8 cellular contexts compared by ENCODE assay signal in the genomic region with DNA sequence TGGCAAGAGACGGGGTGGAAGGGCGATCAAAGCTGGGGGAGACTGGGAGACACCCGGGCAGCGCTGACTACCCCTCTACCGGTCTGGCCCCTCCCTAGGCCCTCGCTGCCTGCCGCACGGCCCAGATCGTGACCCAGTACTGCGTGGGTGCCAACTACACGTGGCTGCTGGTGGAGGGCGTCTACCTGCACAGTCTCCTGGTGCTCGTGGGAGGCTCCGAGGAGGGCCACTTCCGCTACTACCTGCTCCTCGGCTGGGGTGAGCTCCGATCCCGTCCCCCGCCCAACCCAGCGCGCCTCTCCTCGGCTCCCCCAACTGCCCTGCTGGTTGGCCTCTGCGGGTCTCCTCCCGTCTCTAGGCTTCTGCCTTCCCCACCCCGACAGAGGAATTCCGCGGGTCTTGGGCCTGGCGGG. TPM values are rescaled to one million over a fixed set of nuclear protein-coding genes. Genes with fewer than 3 reads are reported as not detected.
DNase-seq lines count a peak whose midpoint lies in the region; FAIRE-seq and TF ChIP-seq lines count a peak whose summit lies in the region.

No MANE protein-coding gene starts in this region.

- H3K27ac ChIP-seq in CD4-positive, alpha-beta memory T cell (ENCODE audit: low read depth, low read length) = no peak overlapping the region
- no peak overlapping the region for H3K27ac ChIP-seq in kidney (ENCODE audit: low read depth in 2 of 2, low read length in 2 of 2)

- H3K9ac ChIP-seq in kidney (ENCODE audit: low read length in 2 of 2) = peak overlapping the region in 1 of 2 donors; percentile 19

- peaks cover 10 to 26% (median 17%) of the 10 kb centered on the region in 4 donors for H3K4me1 Mint-ChIP-seq in CD4-positive, alpha-beta memory T cell
- H3K4me1 Mint-ChIP-seq in activated naive CD4-positive, alpha-beta T cell treated with anti-CD3 and anti-CD28 coated beads, Interleukin-2, amount 50 U/mL, for 24 hours = peaks cover 18% of the 10 kb centered on the region
- H3K4me1 Mint-ChIP-seq in chondrocyte (ENCODE audit: low read depth) = peaks cover 18% of the 10 kb centered on the region

- H3K4me1 ChIP-seq in CD4-positive, alpha-beta memory T cell (ENCODE audit: insufficient read depth, low read length) = peaks cover 22% of the 10 kb centered on the region
- peaks cover 5 to 8% of the 10 kb centered on the region in 2 donors for H3K4me1 ChIP-seq in kidney (ENCODE audit: control insufficient read depth in 1 of 2, insufficient read depth in 1 of 2, low read depth in 1 of 2, low read length in 2 of 2)

- peak overlapping the region in 2 of 7 donors; percentile 31 to 63 for H3K27ac Mint-ChIP-seq in CD4-positive, alpha-beta memory T cell
- peak overlapping the region; percentile 72 for H3K27ac Mint-ChIP-seq in activated naive CD4-positive, alpha-beta T cell treated with anti-CD3 and anti-CD28 coated beads, Interleukin-2, amount 50 U/mL, for 24 hours
- H3K27ac Mint-ChIP-seq in chondrocyte (ENCODE audit: unreplicated experiment) = no peak overlapping the region

- no peak for TF ChIP-seq CTCF in kidney (IDR thresholded peaks at IDR 0.05; ENCODE audit: borderline replicate concordance, extremely low read depth, insufficient read depth)
- TF ChIP-seq CTCF in chondrocyte (IDR thresholded peaks at IDR 0.05) = no peak

- intact Hi-C loops in CD4-positive, alpha-beta memory T cell (cut with micrococcal nuclease) = loop anchor here (1.0 kb wide), 1 partner anchor 15 kb away; the partner anchor contains the start of gene QPCTL
- intact Hi-C loops in kidney (cut with DNase I) = no loop called here

- CTCF ChIA-PET in CD4-positive, alpha-beta memory T cell (lab: Charles Lee; ENCODE audit: partially characterized antibody) = interaction anchor here (1.0 to 7.8 kb wide), 7 partner anchors 11 to 122 kb away, joined by 3 to 110 read pairs (median 5); partner anchors contain the start of genes QPCTL and SNRPD2

- FAIRE-seq in kidney (lab: Jason Lieb, UNC) = no peak

- no peak for TF ChIP-seq RAD21 in Ishikawa (IDR thresholded peaks at IDR 0.05; ENCODE audit: low read depth)

- POLR2A ChIA-PET in CD4-positive, alpha-beta memory T cell (lab: Charles Lee; ENCODE audit: partially characterized antibody) = interaction anchor here (0.8 to 8.6 kb wide), 7 partner anchors 8 to 53 kb away, joined by 3 to 57 read pairs (median 5); partner anchors contain the start of genes GIPR, QPCTL and SNRPD2

- DNase-seq in CD4-positive, alpha-beta memory T cell = peak; percentile 42 to 71 (median 46)
- DNase-seq in kidney (peak; percentile 82), GF-D8 (lab: John Stamatoyannopoulos, UW) (no peak), pons (ENCODE audit: low spot score) (no peak), chondrocyte (ENCODE audit: low spot score) (no peak)
- DNase-seq in stimulated activated naive CD4-positive, alpha-beta T cell treated with Interleukin-2 at 50 U/mL for 16 hours (lab: John Stamatoyannopoulos, UW) = peak; percentile 49

- H3K27me3 Mint-ChIP-seq in CD4-positive, alpha-beta memory T cell = peaks cover 0 to 8% of the 10 kb centered on the region in 2 donors
- no peaks in the 10 kb centered on the region for H3K27me3 Mint-ChIP-seq in activated naive CD4-positive, alpha-beta T cell treated with anti-CD3 and anti-CD28 coated beads, Interleukin-2, amount 50 U/mL, for 24 hours
- peaks cover 3% of the 10 kb centered on the region for H3K27me3 Mint-ChIP-seq in chondrocyte (ENCODE audit: low read depth)

- no peaks in the 10 kb centered on the region for H3K9me3 Mint-ChIP-seq in CD4-positive, alpha-beta memory T cell
- no peaks in the 10 kb centered on the region for H3K9me3 Mint-ChIP-seq in activated naive CD4-positive, alpha-beta T cell treated with anti-CD3 and anti-CD28 coated beads, Interleukin-2, amount 50 U/mL, for 24 hours
- no peaks in the 10 kb centered on the region for H3K9me3 Mint-ChIP-seq in chondrocyte (ENCODE audit: low read depth)

- H3K36me3 ChIP-seq in CD4-positive, alpha-beta memory T cell (ENCODE audit: insufficient read depth, low read length) = no peaks in the 10 kb centered on the region
- no peaks in the 10 kb centered on the region for H3K36me3 ChIP-seq in kidney (ENCODE audit: control insufficient read depth in 1 of 2, insufficient read depth in 2 of 2, low read length in 2 of 2)

- no peaks in the 10 kb centered on the region for H3K27me3 ChIP-seq in CD4-positive, alpha-beta memory T cell (ENCODE audit: insufficient read depth, low read length)

- TF ChIP-seq EP300 in Ishikawa (IDR thresholded peaks at IDR 0.05; ENCODE audit: borderline replicate concordance) = no peak

- peak overlapping the region; percentile 65 to 84 (median 77) for H3K4me3 Mint-ChIP-seq in CD4-positive, alpha-beta memory T cell
- H3K4me3 Mint-ChIP-seq in activated naive CD4-positive, alpha-beta T cell treated with anti-CD3 and anti-CD28 coated beads, Interleukin-2, amount 50 U/mL, for 24 hours = peak overlapping the region; percentile 76
- H3K4me3 Mint-ChIP-seq in chondrocyte (ENCODE audit: unreplicated experiment) = no peak overlapping the region

- peak overlapping the region in 1 of 2 donors; percentile 55 for H3K4me3 ChIP-seq in CD4-positive, alpha-beta memory T cell (ENCODE audit: low read length in 2 of 2)
- no peak overlapping the region for H3K4me3 ChIP-seq in kidney (ENCODE audit: low read length in 2 of 2)

- H3K36me3 Mint-ChIP-seq in CD4-positive, alpha-beta memory T cell = peaks cover 0 to 2% of the 10 kb centered on the region in 2 donors
- H3K36me3 Mint-ChIP-seq in activated naive CD4-positive, alpha-beta T cell treated with anti-CD3 and anti-CD28 coated beads, Interleukin-2, amount 50 U/mL, for 24 hours = no peaks in the 10 kb centered on the region
- H3K36me3 Mint-ChIP-seq in chondrocyte (ENCODE audit: low read depth) = no peaks in the 10 kb centered on the region

- no peaks in the 10 kb centered on the region for H3K9me3 ChIP-seq in CD4-positive, alpha-beta memory T cell (ENCODE audit: control insufficient read depth in 1 of 2, low read length in 2 of 2)
- no peaks in the 10 kb centered on the region for H3K9me3 ChIP-seq in kidney (ENCODE audit: control insufficient read depth in 1 of 2, low read length in 2 of 2)

TF ChIP-seq in Ishikawa, 13 proteins besides CTCF, POLR2A, EP300 and RAD21 (continues in another document):
- TF ChIP-seq, protein P1, sequence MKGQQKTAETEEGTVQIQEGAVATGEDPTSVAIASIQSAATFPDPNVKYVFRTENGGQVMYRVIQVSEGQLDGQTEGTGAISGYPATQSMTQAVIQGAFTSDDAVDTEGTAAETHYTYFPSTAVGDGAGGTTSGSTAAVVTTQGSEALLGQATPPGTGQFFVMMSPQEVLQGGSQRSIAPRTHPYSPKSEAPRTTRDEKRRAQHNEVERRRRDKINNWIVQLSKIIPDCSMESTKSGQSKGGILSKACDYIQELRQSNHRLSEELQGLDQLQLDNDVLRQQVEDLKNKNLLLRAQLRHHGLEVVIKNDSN (IDR thresholded peaks at IDR 0.05) = no peak
- TF ChIP-seq YY1 (IDR thresholded peaks at IDR 0.05; ENCODE audit: low read depth) (no peak), MAX (IDR thresholded peaks at IDR 0.05) (peak; percentile 85), TEAD4 (IDR thresholded peaks at IDR 0.05) (no peak), ZBTB7A (IDR thresholded peaks at IDR 0.05; ENCODE audit: low read depth) (0 out of 2 replicates have a peak, but pooled peaks have one; percentile 69), NFIC (IDR thresholded peaks at IDR 0.05) (no peak)

RNA-seq across cellular contexts. Expression of gene GIPR, which starts 8.8 kb away (rescaled TPM):
- total RNA-seq in CD4-positive, alpha-beta memory T cell = 1 to 10 TPM; 6.1 to 6.4 TPM
- polyA plus RNA-seq in CD4-positive, alpha-beta memory T cell = under 1 TPM in 1 of 2 donors, not detected in 1; 0.12 TPM
- total RNA-seq in kidney = 3.3 TPM
- 0.65 TPM for polyA plus RNA-seq in kidney (ENCODE audit: insufficient read depth, low read depth, low replicate concordance)
- total RNA-seq in chondrocyte = 0.41 to 2.4 TPM (median 1.3 TPM) in 3 replicates

RNA-seq across cellular contexts. Expression of gene SNRPD2, which starts 14.9 kb away (rescaled TPM):
- total RNA-seq in CD4-positive, alpha-beta memory T cell = 100 to 1,000 TPM; 380 to 406 TPM
- polyA plus RNA-seq in CD4-positive, alpha-beta memory T cell = 1,000 to 10,000 TPM in 1 of 2 donors, 100 to 1,000 TPM in 1; 956 to 1,238 TPM
- total RNA-seq in kidney (252 TPM), chondrocyte (310 to 361 TPM (median 314 TPM) in 3 replicates)
- polyA plus RNA-seq in kidney (ENCODE audit: insufficient read depth, low read depth, low replicate concordance) = 358 TPM

RNA-seq across cellular contexts. Expression of gene QPCTL, which starts 15.6 kb away (rescaled TPM):
- total RNA-seq in CD4-positive, alpha-beta memory T cell = 10 to 100 TPM; 10.8 to 11.4 TPM
- 1 to 10 TPM in 1 of 2 donors, under 1 TPM in 1; 0.94 to 1.5 TPM for polyA plus RNA-seq in CD4-positive, alpha-beta memory T cell
- 8.0 TPM for total RNA-seq in kidney
- 6.8 TPM for polyA plus RNA-seq in kidney (ENCODE audit: insufficient read depth, low read depth, low replicate concordance)
- total RNA-seq in chondrocyte = 11.9 to 13.7 TPM (median 13.4 TPM) in 3 replicates

RNA-seq across cellular contexts. Expression of gene EML2, which starts 37.7 kb away (rescaled TPM):
- total RNA-seq in CD4-positive, alpha-beta memory T cell = 10 to 100 TPM; 76.7 to 78.0 TPM
- polyA plus RNA-seq in CD4-positive, alpha-beta memory T cell = 10 to 100 TPM; 11.0 to 20.8 TPM
- total RNA-seq in kidney (93.8 TPM), chondrocyte (20.5 to 28.3 TPM (median 22.4 TPM) in 3 replicates)
- 36.6 TPM for polyA plus RNA-seq in kidney (ENCODE audit: insufficient read depth, low read depth, low replicate concordance)

RNA-seq across cellular contexts. Expression of gene FBXO46, which starts 53.8 kb away (rescaled TPM):
- total RNA-seq in CD4-positive, alpha-beta memory T cell = 10 to 100 TPM; 33.1 to 37.3 TPM
- 10 to 100 TPM in 1 of 2 donors, 1 to 10 TPM in 1; 3.7 to 17.2 TPM for polyA plus RNA-seq in CD4-positive, alpha-beta memory T cell
- 16.6 TPM for total RNA-seq in kidney
- polyA plus RNA-seq in kidney (ENCODE audit: insufficient read depth, low read depth, low replicate concordance) = 6.5 TPM
- 12.7 to 14.8 TPM (median 14.3 TPM) in 3 replicates for total RNA-seq in chondrocyte

Comparison
In these comparisons a context has a peak if more than half of its experiments do, and no peak if none do; other contexts are left out.
1. DNase-seq: peak in CD4-positive, alpha-beta memory T cell (5 of 5), kidney (single experiment) and stimulated activated naive CD4-positive, alpha-beta T cell treated with Interleukin-2 at 50 U/mL for 16 hours (single experiment); none in GF-D8 (single experiment), pons (single experiment) and chondrocyte (single experiment).